Comparison of ENCODE assay signal across 7 cellular contexts in genomic region chr1:84732520-84732919, GRCh38.
"Had no signal": no experiment of that assay in that cellular context is flagged by ENCODE, and none has a peak within 500 bp of the region (broad histone marks: within the 10 kb centered on the region; RNA-seq: fewer than 3 reads in every experiment).

No MANE protein-coding gene starts in this region.

- H3K27ac Mint-ChIP-seq: IgD-negative memory B cell had no signal

- ATAC-seq: HepG2, K562 had no signal

- H3K4me3 ChIP-seq: K562 had no signal

- H3K4me1 Mint-ChIP-seq: IgD-negative memory B cell had no signal

- H3K4me3 Mint-ChIP-seq: IgD-negative memory B cell had no signal

- DNase-seq: IMR-90, KBM-7, KG1 had no signal

- H3K27ac ChIP-seq: HL-60 had no signal
